Comparison of ENCODE assay signal across 8 cellular contexts in the genomic region with DNA sequence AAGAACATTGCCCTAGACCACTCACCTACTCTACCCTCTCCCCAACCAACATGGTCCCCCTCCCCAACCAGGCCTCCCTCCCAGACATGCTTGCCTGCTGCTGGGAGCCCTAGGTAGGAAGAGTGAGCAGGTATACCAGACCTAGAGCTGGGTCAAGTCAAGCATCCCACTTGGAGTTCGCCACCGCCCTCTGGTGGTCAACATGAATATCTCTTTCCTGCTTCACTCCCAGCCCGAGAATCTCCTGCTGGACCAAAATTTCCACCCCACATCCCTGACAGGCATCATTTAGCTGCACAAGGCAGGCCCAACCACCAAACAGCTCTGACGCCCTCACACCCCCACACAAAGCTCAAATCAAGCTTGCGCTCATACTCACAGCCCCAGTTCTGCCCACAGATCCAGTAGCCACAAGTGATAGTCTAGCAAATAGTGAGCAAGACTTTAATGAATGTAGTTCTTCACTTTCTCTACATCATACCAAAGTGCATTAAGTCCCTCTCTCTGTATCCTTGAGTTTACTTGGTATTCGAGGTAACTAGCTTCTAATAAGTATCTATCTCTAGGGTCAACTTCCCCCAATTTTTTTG.
DNase-seq lines count a peak whose midpoint lies in the region; ATAC-seq, FAIRE-seq and TF ChIP-seq lines count a peak whose summit lies in the region.

No MANE protein-coding gene starts in this region.

- H3K36me3 ChIP-seq in psoas muscle (ENCODE audit: insufficient read depth in 1 of 2, low read depth in 1 of 2), result peaks cover 11 to 92% of the 10 kb centered on the region in 2 donors

- intact Hi-C loops in Right ventricle myocardium superior (cut with DNase I) (loop anchor here (5.0 kb wide), 2 partner anchors 100 kb away; no protein-coding TSS in a partner anchor), psoas muscle (cut with DNase I) (loop anchor here (1.0 to 2.0 kb wide), 4 partner anchors 16 to 102 kb away; no protein-coding TSS in a partner anchor)

- FAIRE-seq in A549 (lab: Jason Lieb, UNC), result no peak

- peak; percentile 80 to 89 for ATAC-seq in A549
- peak; percentile 67 for ATAC-seq in GM18498 (IDR thresholded peaks at IDR 0.05; ENCODE audit: unreplicated experiment)
- peak; percentile 55 for ATAC-seq in Right ventricle myocardium superior (ENCODE audit: poor library complexity)
- peak; percentile 48 to 74 (median 63) for ATAC-seq in psoas muscle

- H3K4me1 ChIP-seq in A549 (peaks cover 7% of the 10 kb centered on the region; the same call in 2 of the 3 replicates), psoas muscle (peaks cover 28% of the 10 kb centered on the region)

- H3K9me3 ChIP-seq in A549, result no peaks in the 10 kb centered on the region
- H3K9me3 ChIP-seq in psoas muscle, result no peaks in the 10 kb centered on the region

- TF ChIP-seq POLR2A in A549 (IDR thresholded peaks at IDR 0.05; ENCODE audit: low read length), result no peak

- POLR2A ChIA-PET in A549 (lab: Yijun Ruan, JAX), result no interaction called here

- H3K27me3 ChIP-seq in psoas muscle (ENCODE audit: insufficient read depth in 3 of 3, low read length in 2 of 3), result no peaks in the 10 kb centered on the region

- DNase-seq in A549 (ENCODE audit: low read depth in 1 of 2, low spot score in 1 of 2), result peak; percentile 76 to 81
- peak; percentile 60 for DNase-seq in LHCN-M2 (ENCODE audit: low read depth)
- peak; percentile 74 for DNase-seq in SK-MEL-5 (ENCODE audit: low read depth, low spot score)
- peak; percentile 60 for DNase-seq in activated naive CD4-positive, alpha-beta T cell treated with anti-CD3 and anti-CD28 coated beads, Interleukin-2, amount 50 U/mL, for 16 hours
- peak; percentile 66 for DNase-seq in Right ventricle myocardium superior
- peak; percentile 82 to 89 for DNase-seq in psoas muscle
- DNase-seq in ureter (ENCODE audit: low spot score), result peak; percentile 76

- TF ChIP-seq EP300 in A549 (IDR thresholded peaks at IDR 0.05), result no peak

- TF ChIP-seq CTCF in A549 (IDR thresholded peaks at IDR 0.05) (peak; percentile 77), psoas muscle (IDR thresholded peaks at IDR 0.05) (peak; percentile 85)

- CTCF ChIA-PET in A549 (lab: Yijun Ruan, JAX), result interaction anchor here (0.8 to 11.3 kb wide), 51 partner anchors 8 to 199 kb away, joined by 3 to 112 read pairs (median 5); no protein-coding TSS in a partner anchor

- WGBS in A549 (ENCODE audit: missing lambda C conversion rate), result 18% methylated on average over 6 of the region's 6 CpGs
- 27 to 34% (median 33%) methylated on average over 6 of the region's 6 CpGs for WGBS in psoas muscle, 3 donors

- H3K4me3 ChIP-seq in A549 (no peak overlapping the region), psoas muscle (no peak overlapping the region)

- no peak overlapping the region for H3K4me2 ChIP-seq in A549

- peak; percentile 71 to 81 for TF ChIP-seq RAD21 in A549 (conservative IDR thresholded peaks at IDR 0.05 in 1 of 2, IDR thresholded peaks at IDR 0.05 in 1 of 2)

- H3K27ac ChIP-seq in A549 (no peak overlapping the region), psoas muscle (no peak overlapping the region)

- in situ Hi-C loops in SK-MEL-5 (cut with HindIII; ENCODE audit: low pct_unique_long_range_greater_than_20kb, low sequenced_read_pairs), result no loop called here

TF ChIP-seq in A549, 52 proteins besides CTCF, POLR2A, EP300 and RAD21:
- TF ChIP-seq SMC3 (IDR thresholded peaks at IDR 0.05) (peak; percentile 83), HEYL (CRISPR knock-in tag; IDR thresholded peaks at IDR 0.05) (no peak)
